In genomic region chr11:115501895-115502589, GRCh38 we compare ENCODE assay signal across 1 cellular context.
TF ChIP-seq lines count a peak whose summit lies in the region.

No MANE protein-coding gene starts in this region.

TF ChIP-seq in HepG2, 621 proteins besides CTCF, POLR2A, EP300 and RAD21 (continued from another document):
- TF ChIP-seq ZBTB40 (IDR thresholded peaks at IDR 0.05), result no peak
- no peak for TF ChIP-seq ZBTB40 (CRISPR knock-in tag; IDR thresholded peaks at IDR 0.05)
- no peak for TF ChIP-seq ZBTB34 (CRISPR knock-in tag; IDR thresholded peaks at IDR 0.05)
- TF ChIP-seq MTF1 (CRISPR knock-in tag; IDR thresholded peaks at IDR 0.05), result no peak
- TF ChIP-seq LRRFIP1 (CRISPR knock-in tag; conservative IDR thresholded peaks at IDR 0.05), result no peak
- peak; percentile 36; the same call in 1 of the 2 replicates for TF ChIP-seq SIN3A (IDR thresholded peaks at IDR 0.05; ENCODE audit: borderline replicate concordance, low read depth, low read length)
- TF ChIP-seq SAFB2 (CRISPR knock-in tag; IDR thresholded peaks at IDR 0.05; ENCODE audit: borderline replicate concordance, low read depth), result 0 out of 2 replicates have a peak, but pooled peaks have one; percentile 3
- 0 out of 2 replicates have a peak, but pooled peaks have one; percentile 10 for TF ChIP-seq CREM (IDR thresholded peaks at IDR 0.05)
- no peak for TF ChIP-seq CREM (CRISPR knock-in tag; IDR thresholded peaks at IDR 0.05)
- TF ChIP-seq ZNF556 (CRISPR knock-in tag; IDR thresholded peaks at IDR 0.05; ENCODE audit: borderline replicate concordance), result no peak
